In the genomic region with DNA sequence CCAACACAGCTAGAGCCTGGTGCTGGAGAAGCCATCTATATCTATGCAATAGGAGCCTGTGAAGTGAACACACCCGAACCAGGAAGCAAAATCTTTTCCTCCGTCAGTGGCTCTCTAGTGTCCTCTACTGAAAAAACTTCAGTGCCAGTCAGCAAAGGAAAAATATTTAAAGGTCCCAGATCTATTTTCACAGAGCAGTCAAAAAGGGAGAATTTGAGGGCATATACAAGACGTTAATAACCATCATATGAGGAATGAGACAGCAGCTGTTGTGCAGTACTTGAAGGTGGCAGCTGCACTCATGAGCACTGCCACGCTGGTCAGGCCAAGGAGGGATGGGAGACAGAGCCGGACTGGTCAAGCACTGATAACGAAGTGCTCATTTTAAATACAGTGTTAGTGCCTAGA, we compare ENCODE assay signal across 8 cellular contexts. TPM values are rescaled to one million over a fixed set of nuclear protein-coding genes. Genes with fewer than 3 reads are reported as not detected.
DNase-seq lines count a peak whose midpoint lies in the region; ATAC-seq and TF ChIP-seq lines count a peak whose summit lies in the region.

No MANE protein-coding gene starts in this region.

- 69 to 71% methylated on average over 6 of the region's 6 CpGs for WGBS in lower leg skin, 2 donors

- no peaks in the 10 kb centered on the region for H3K36me3 ChIP-seq in SJCRH30

- no peaks in the 10 kb centered on the region for H3K9me3 ChIP-seq in SJCRH30 (replicated peaks)

- TF ChIP-seq POLR2A in lower leg skin (IDR thresholded peaks at IDR 0.05) = no peak

- H3K36me3 Mint-ChIP-seq in type B pancreatic cell = no peaks in the 10 kb centered on the region

- no peak for TF ChIP-seq CTCF in fibroblast of mammary gland (conservative IDR thresholded peaks at IDR 0.05; ENCODE audit: control insufficient read depth, insufficient read depth, low read depth, low read length)
- no peak for TF ChIP-seq CTCF in type B pancreatic cell (conservative IDR thresholded peaks at IDR 0.05)
- TF ChIP-seq CTCF in lower leg skin (IDR thresholded peaks at IDR 0.05) = no peak

- ATAC-seq in GM18517 (IDR thresholded peaks at IDR 0.05; ENCODE audit: unreplicated experiment) = no peak

- peak; percentile 14 for DNase-seq in stimulated activated CD4-positive, alpha-beta T cell treated with anti-CD3 and anti-CD28 coated beads, Interleukin-4, amount 100 ng/mL, for 24 hours
- DNase-seq in stimulated activated CD4-positive, alpha-beta T cell treated with anti-CD3 and anti-CD28 coated beads, Interleukin-2, amount 100 ng/mL, for 24 hours = no peak
- DNase-seq in SJCRH30 = peak; percentile 90 to 94
- peak; percentile 6 for DNase-seq in fibroblast of mammary gland (ENCODE audit: low read depth)
- no peak for DNase-seq in type B pancreatic cell (ENCODE audit: extremely low spot score, unreplicated experiment)
- no peak for DNase-seq in NCI-H2107 treated with DMSO at 0.1 percent for 48 hours (lab: John Stamatoyannopoulos, UW; ENCODE audit: unreplicated experiment)
- DNase-seq in lower leg skin (ENCODE audit: low spot score in 2 of 2) = no peak

- H3K9me3 Mint-ChIP-seq in type B pancreatic cell = no peaks in the 10 kb centered on the region

- peaks cover 5% of the 10 kb centered on the region for H3K4me1 Mint-ChIP-seq in type B pancreatic cell (ENCODE audit: unreplicated experiment)

- no peaks in the 10 kb centered on the region for H3K27me3 ChIP-seq in SJCRH30

- no peak overlapping the region for H3K4me3 Mint-ChIP-seq in type B pancreatic cell

- peak overlapping the region; percentile 32 for H3K4me3 ChIP-seq in SJCRH30
- H3K4me3 ChIP-seq in fibroblast of mammary gland (ENCODE audit: control insufficient read depth, low read depth, low read length) = no peak overlapping the region
- H3K4me3 ChIP-seq in lower leg skin (ENCODE audit: low read depth, poor library complexity, severe bottlenecking) = no peak overlapping the region

- no peaks in the 10 kb centered on the region for H3K27me3 Mint-ChIP-seq in type B pancreatic cell

- H3K27ac Mint-ChIP-seq in type B pancreatic cell = peak overlapping the region; percentile 40

- intact Hi-C loops in lower leg skin (cut with DNase I; ENCODE audit: low total_unique reads) = no loop called here

- peak overlapping the region; percentile 86 for H3K27ac ChIP-seq in SJCRH30

- H3K4me1 ChIP-seq in SJCRH30 = peaks cover 23% of the 10 kb centered on the region

RNA-seq across cellular contexts. Expression of a gene that starts 14.4 kb away (rescaled TPM):
- total RNA-seq in SJCRH30 (2014; rRNA removed; shearing (Covaris generic)) = 39.9 and 46.1 TPM in 2 replicates
- total RNA-seq in type B pancreatic cell (ENCODE audit: low replicate concordance) (8.4 and 10.1 TPM in 2 replicates), lower leg skin (10 to 100 TPM; 11.8 to 84.9 (median 45.9) TPM)

Comparison
In these comparisons a context has a peak if more than half of its experiments do, and no peak if none do; other contexts are left out.
1. DNase-seq: peak in stimulated activated CD4-positive, alpha-beta T cell treated with anti-CD3 and anti-CD28 coated beads, Interleukin-4, amount 100 ng/mL, for 24 hours (single experiment), SJCRH30 (2 of 2) and fibroblast of mammary gland (single experiment); none in stimulated activated CD4-positive, alpha-beta T cell treated with anti-CD3 and anti-CD28 coated beads, Interleukin-2, amount 100 ng/mL, for 24 hours (0 of 2), type B pancreatic cell (single experiment), NCI-H2107 treated with DMSO at 0.1 percent for 48 hours (single experiment) and lower leg skin (0 of 2).